ENCODE assay signal across 24 cellular contexts in the genomic region with DNA sequence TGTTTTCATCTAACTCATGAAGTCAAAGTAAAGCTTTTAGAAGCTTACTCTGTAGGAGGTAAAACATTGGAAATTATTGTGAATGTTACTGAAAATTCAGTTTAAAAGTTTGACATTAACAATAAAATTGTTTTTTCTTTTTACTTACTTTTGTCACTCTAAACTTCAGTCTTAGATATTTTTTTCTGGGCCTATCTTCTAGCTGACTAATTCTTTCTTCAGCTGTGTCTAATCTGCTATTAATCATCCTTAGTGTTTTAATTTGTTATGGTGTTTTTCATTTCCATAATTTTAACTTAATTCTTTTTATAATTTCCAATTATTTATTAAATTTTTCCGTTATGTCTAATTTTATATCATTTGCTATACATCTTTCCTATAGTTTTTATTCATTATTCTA. TPM values are rescaled to one million over a fixed set of nuclear protein-coding genes. Genes with fewer than 3 reads are reported as not detected.
"Had no signal": no experiment of that assay in that cellular context is flagged by ENCODE, and none has a peak within 500 bp of the region (broad histone marks: within the 10 kb centered on the region; RNA-seq: fewer than 3 reads in every experiment).

No MANE protein-coding gene starts in this region.

- H3K27ac ChIP-seq: SJSA1, SK-N-MC had no signal

- FAIRE-seq: RCC 7860 had no signal

- H3K4me1 ChIP-seq: SJSA1 had no signal

- H3K9me3 ChIP-seq: SJSA1 had no signal

- H3K27me3 ChIP-seq: SJSA1 had no signal

- H3K36me3 ChIP-seq: MG63, SJSA1 had no signal

- DNase-seq: Karpas-422, KBM-7, MG63, NCI-H1092, NCI-H1105 treated with DMSO at 0.1 percent for 48 hours, NCI-H1436, NCI-H187, NCI-H2029, NCI-H2081 treated with DMSO at 0.1 percent for 48 hours, NCI-H2171, NCI-H226, NCI-H446, NCI-H510A, NCI-H524 treated with DMSO at 0.1 percent for 48 hours, NCI-H69, NCI-H774, Right ventricle myocardium superior, RPMI8226, SIG-M5 had no signal

- H3K4me3 ChIP-seq: MG63, SJSA1, SK-N-MC had no signal

RNA-seq across cellular contexts. Expression of gene IL10RA, which starts 35.0 kb away (rescaled TPM):
- total RNA-seq: HT1080, SJSA1 had no signal

RNA-seq across cellular contexts. Expression of gene TMPRSS4, which starts 55.7 kb away (rescaled TPM):
- total RNA-seq: HT1080, Right ventricle myocardium superior, SJSA1 had no signal
- polyA plus RNA-seq: IgD-negative memory B cell had no signal
